ENCODE assay signal across 8 cellular contexts in genomic region chr15:52527898-52528464, GRCh38. TPM values are rescaled to one million over a fixed set of nuclear protein-coding genes. Genes with fewer than 3 reads are reported as not detected.
DNase-seq lines count a peak whose midpoint lies in the region; ATAC-seq and TF ChIP-seq lines count a peak whose summit lies in the region.

No MANE protein-coding gene starts in this region.

- no peaks in the 10 kb centered on the region for H3K36me3 ChIP-seq in iPS-18a (ENCODE audit: control insufficient read depth, low read depth, low read length)
- no peaks in the 10 kb centered on the region for H3K36me3 ChIP-seq in skeletal muscle tissue (ENCODE audit: control insufficient read depth in 3 of 3, insufficient read depth in 3 of 3, low read length in 3 of 3)

- H3K4me3 ChIP-seq in GM12865 (ENCODE audit: low read depth, low read length) (peak overlapping the region; percentile 81), iPS-18a (ENCODE audit: low read length) (peak overlapping the region; percentile 75), skeletal muscle tissue (ENCODE audit: low read length in 3 of 3) (peak overlapping the region; percentile 72 to 82 (median 81))

- TF ChIP-seq CTCF in GM12865 (IDR thresholded peaks at IDR 0.05; ENCODE audit: insufficient read depth, low read depth, low read length, missing control alignments): no peak

- peak; percentile 45 for DNase-seq in GM12865 (ENCODE audit: low read depth)
- DNase-seq in T-helper 1 cell: peak in 3 of 5 donors; percentile 8 to 36 (median 17)
- peak; percentile 63 for DNase-seq in astrocyte of the hippocampus (ENCODE audit: low read depth, low spot score)
- no peak for DNase-seq in NCI-H2081 treated with DMSO at 0.1 percent for 48 hours (lab: John Stamatoyannopoulos, UW)
- DNase-seq in NCI-H187 treated with DMSO at 0.1 percent for 48 hours (lab: John Stamatoyannopoulos, UW): no peak

- H3K9ac ChIP-seq in iPS-18a (ENCODE audit: low read length) (peak overlapping the region; percentile 47), skeletal muscle tissue (ENCODE audit: low read depth in 1 of 3, low read length in 3 of 3) (peak overlapping the region; percentile 81 to 89 (median 85))

- H3K9me3 ChIP-seq in iPS-18a (ENCODE audit: control insufficient read depth, low read depth, low read length) (no peaks in the 10 kb centered on the region), skeletal muscle tissue (ENCODE audit: control insufficient read depth in 3 of 3, low read length in 3 of 3) (no peaks in the 10 kb centered on the region)

- no peak overlapping the region for H3K27ac ChIP-seq in iPS-18a (ENCODE audit: low read length)
- peak overlapping the region; percentile 73 for H3K27ac ChIP-seq in skeletal muscle tissue (ENCODE audit: low read depth, low read length)

- ATAC-seq in HG03039 (IDR thresholded peaks at IDR 0.05; ENCODE audit: unreplicated experiment): peak; percentile 1

- H3K27me3 ChIP-seq in iPS-18a (ENCODE audit: control insufficient read depth, insufficient read depth, low read length) (peaks cover 48% of the 10 kb centered on the region), skeletal muscle tissue (ENCODE audit: control insufficient read depth in 3 of 3, insufficient read depth in 3 of 3, low read length in 3 of 3) (peaks cover 0 to 3% (median 0%) of the 10 kb centered on the region in 3 donors)

- H3K4me1 ChIP-seq in iPS-18a (ENCODE audit: control insufficient read depth, low read depth, low read length) (peaks cover 3% of the 10 kb centered on the region), skeletal muscle tissue (ENCODE audit: control insufficient read depth in 3 of 3, insufficient read depth in 3 of 3, low read length in 3 of 3) (peaks cover 14 to 27% (median 26%) of the 10 kb centered on the region in 3 donors)

RNA-seq across cellular contexts. Expression of gene MYO5A, which starts 0.7 kb away (rescaled TPM):
- total RNA-seq in skeletal muscle tissue: 9.4 TPM

RNA-seq across cellular contexts. Expression of gene ARPP19, which starts 40.8 kb away (rescaled TPM):
- 69.9 TPM for total RNA-seq in skeletal muscle tissue

Comparison
In these comparisons a context has a peak if more than half of its experiments do, and no peak if none do; other contexts are left out.
1. DNase-seq: peak in GM12865 (single experiment), T-helper 1 cell (3 of 5) and astrocyte of the hippocampus (single experiment); none in NCI-H2081 treated with DMSO at 0.1 percent for 48 hours (single experiment) and NCI-H187 treated with DMSO at 0.1 percent for 48 hours (single experiment).
2. Peak in every context shown above with its lines, with median percentiles within 50 percentile points of each other: H3K4me3 ChIP-seq.